In genomic region chr6:72386324-72386723, GRCh38 we compare ENCODE assay signal across 20 cellular contexts.
DNase-seq lines count a peak whose midpoint lies in the region; ATAC-seq and TF ChIP-seq lines count a peak whose summit lies in the region.
"Had no signal": no experiment of that assay in that cellular context is flagged by ENCODE, and none has a peak within 500 bp of the region (broad histone marks: within the 10 kb centered on the region; RNA-seq: fewer than 3 reads in every experiment).

No MANE protein-coding gene starts in this region.

- no peaks in the 10 kb centered on the region for H3K36me3 Mint-ChIP-seq in progenitor cell of endocrine pancreas (ENCODE audit: insufficient read depth)

- no peaks in the 10 kb centered on the region for H3K4me1 ChIP-seq in GM23248 (ENCODE audit: insufficient read depth)
- H3K4me1 ChIP-seq: gastroesophageal sphincter, left lung, parathyroid adenoma, SJSA1, transverse colon had no signal

- no peak overlapping the region for H3K9ac ChIP-seq in GM23248
- H3K9ac ChIP-seq: parathyroid adenoma had no signal

- no peak overlapping the region for H3K27ac ChIP-seq in GM23248
- H3K27ac ChIP-seq: C4-2B, gastroesophageal sphincter, left lung, parathyroid adenoma, SJSA1, spleen, transverse colon had no signal

- H3K4me1 Mint-ChIP-seq in progenitor cell of endocrine pancreas (ENCODE audit: low read depth) = no peaks in the 10 kb centered on the region

- in situ Hi-C loops in GM23248 (cut with MboI) = no loop called here

- H3K36me3 ChIP-seq in GM23248 (ENCODE audit: low read depth) = no peaks in the 10 kb centered on the region
- H3K36me3 ChIP-seq: gastroesophageal sphincter, left lung, SJSA1, spleen, transverse colon had no signal

- H3K9me2 ChIP-seq in GM23248 (ENCODE audit: insufficient read depth) = no peaks in the 10 kb centered on the region; the same call in 1 of the 2 replicates

- no peak overlapping the region for H2AFZ ChIP-seq in GM23248
- H2AFZ ChIP-seq: parathyroid adenoma had no signal

- DNase-seq in GM23248 = peak; percentile 23
- peak; percentile 45 for DNase-seq in MV-4-11 (lab: John Stamatoyannopoulos, UW)
- peak; percentile 20 for DNase-seq in amniotic epithelial cell (ENCODE audit: low read depth)
- no peak for DNase-seq in progenitor cell of endocrine pancreas (ENCODE audit: low spot score, unreplicated experiment)
- DNase-seq in DMS79 (lab: John Stamatoyannopoulos, UW) = no peak
- no peak for DNase-seq in NCI-H526 (lab: John Stamatoyannopoulos, UW)
- DNase-seq: activated CD8-positive, alpha-beta T cell treated with anti-CD3 and anti-CD28 coated beads, Interleukin-2, amount 10 ng/mL, durations not matched to agents 7 days and 5 days; activated naive CD8-positive, alpha-beta T cell treated with anti-CD3 and anti-CD28 coated beads, Interleukin-2, amount 50 U/mL, for 24 hours; activated T-cell treated with anti-CD3 and anti-CD28 coated beads, Interleukin-2, amount 50 U/mL, for 72 hours; cerebellar nuclear complex; left lung; NCI-H1436 treated with DMSO at 0.1 percent for 48 hours; spleen; stimulated activated naive CD4-positive, alpha-beta T cell; transverse colon had no signal

- H3K4me2 ChIP-seq in GM23248 (ENCODE audit: unreplicated experiment) = no peak overlapping the region

- no peaks in the 10 kb centered on the region for H3K79me2 ChIP-seq in GM23248 (ENCODE audit: insufficient read depth)
- H3K79me2 ChIP-seq: parathyroid adenoma had no signal

- H3K9me3 ChIP-seq in GM23248 (ENCODE audit: low read depth) = no peaks in the 10 kb centered on the region
- H3K9me3 ChIP-seq: gastroesophageal sphincter, left lung, SJSA1, spleen, transverse colon had no signal

- H4K20me1 ChIP-seq in GM23248 (ENCODE audit: insufficient read depth) = no peaks in the 10 kb centered on the region

- H3K4me3 Mint-ChIP-seq in progenitor cell of endocrine pancreas (ENCODE audit: low read depth) = no peak overlapping the region
- H3K4me3 Mint-ChIP-seq: activated CD8-positive, alpha-beta T cell treated with anti-CD3 and anti-CD28 coated beads, Interleukin-2, amount 10 ng/mL, durations not matched to agents 7 days and 5 days; activated naive CD8-positive, alpha-beta T cell treated with anti-CD3 and anti-CD28 coated beads, Interleukin-2, amount 50 U/mL, for 24 hours; activated T-cell treated with anti-CD3 and anti-CD28 coated beads, Interleukin-2, amount 50 U/mL, for 72 hours had no signal

- 52 to 56% methylated on average over 8 of the region's 8 CpGs for WGBS in GM23248 (ENCODE audit: low coverage in 1 of 2, low lambda C conversion rate in 2 of 2, missing lambda C conversion rate in 2 of 2), 2 experiments

- peak overlapping the region; percentile 28 for H3K27ac Mint-ChIP-seq in progenitor cell of endocrine pancreas
- H3K27ac Mint-ChIP-seq: activated CD8-positive, alpha-beta T cell treated with anti-CD3 and anti-CD28 coated beads, Interleukin-2, amount 10 ng/mL, durations not matched to agents 7 days and 5 days; activated naive CD8-positive, alpha-beta T cell treated with anti-CD3 and anti-CD28 coated beads, Interleukin-2, amount 50 U/mL, for 24 hours; activated T-cell treated with anti-CD3 and anti-CD28 coated beads, Interleukin-2, amount 50 U/mL, for 72 hours had no signal

- H3K27me3 ChIP-seq in GM23248 (replicated peaks; ENCODE audit: insufficient read depth) = 0 out of 2 replicates have a peak, but pooled peaks cover 6% of the 10 kb centered on the region
- H3K27me3 ChIP-seq: gastroesophageal sphincter, left lung, SJSA1, spleen, transverse colon had no signal

- H3F3A ChIP-seq in GM23248 (ENCODE audit: insufficient read depth) = no peaks in the 10 kb centered on the region

- ATAC-seq in GM18517 (IDR thresholded peaks at IDR 0.05; ENCODE audit: unreplicated experiment) = no peak
- ATAC-seq: activated CD8-positive, alpha-beta T cell treated with anti-CD3 and anti-CD28 coated beads, Interleukin-2, amount 10 ng/mL, durations not matched to agents 7 days and 5 days; activated naive CD8-positive, alpha-beta T cell treated with anti-CD3 and anti-CD28 coated beads, Interleukin-2, amount 50 U/mL, for 24 hours; activated T-cell treated with anti-CD3 and anti-CD28 coated beads, Interleukin-2, amount 50 U/mL, for 72 hours; gastroesophageal sphincter; left lung had no signal

- no peaks in the 10 kb centered on the region for H3K27me3 Mint-ChIP-seq in progenitor cell of endocrine pancreas

- H3K9me3 Mint-ChIP-seq in progenitor cell of endocrine pancreas (ENCODE audit: low read depth) = peaks cover 3% of the 10 kb centered on the region
- H3K9me3 Mint-ChIP-seq: activated naive CD8-positive, alpha-beta T cell treated with anti-CD3 and anti-CD28 coated beads, Interleukin-2, amount 50 U/mL, for 24 hours; activated T-cell treated with anti-CD3 and anti-CD28 coated beads, Interleukin-2, amount 50 U/mL, for 72 hours had no signal

- H3K4me3 ChIP-seq in GM23248 = 0 out of 2 replicates have a peak overlapping the region, but pooled peaks have one; percentile 16
- H3K4me3 ChIP-seq: gastroesophageal sphincter, left lung, SJSA1, spleen, transverse colon had no signal

- no peak for TF ChIP-seq CTCF in progenitor cell of endocrine pancreas (IDR thresholded peaks at IDR 0.05; ENCODE audit: unreplicated experiment)

Comparison
In these comparisons a context has a peak if more than half of its experiments do, and no peak if none do; other contexts are left out.
1. DNase-seq: peak in GM23248 (single experiment), MV-4-11 (single experiment) and amniotic epithelial cell (single experiment); none in progenitor cell of endocrine pancreas (single experiment), DMS79 (single experiment) and NCI-H526 (0 of 2).